In the genomic region with DNA sequence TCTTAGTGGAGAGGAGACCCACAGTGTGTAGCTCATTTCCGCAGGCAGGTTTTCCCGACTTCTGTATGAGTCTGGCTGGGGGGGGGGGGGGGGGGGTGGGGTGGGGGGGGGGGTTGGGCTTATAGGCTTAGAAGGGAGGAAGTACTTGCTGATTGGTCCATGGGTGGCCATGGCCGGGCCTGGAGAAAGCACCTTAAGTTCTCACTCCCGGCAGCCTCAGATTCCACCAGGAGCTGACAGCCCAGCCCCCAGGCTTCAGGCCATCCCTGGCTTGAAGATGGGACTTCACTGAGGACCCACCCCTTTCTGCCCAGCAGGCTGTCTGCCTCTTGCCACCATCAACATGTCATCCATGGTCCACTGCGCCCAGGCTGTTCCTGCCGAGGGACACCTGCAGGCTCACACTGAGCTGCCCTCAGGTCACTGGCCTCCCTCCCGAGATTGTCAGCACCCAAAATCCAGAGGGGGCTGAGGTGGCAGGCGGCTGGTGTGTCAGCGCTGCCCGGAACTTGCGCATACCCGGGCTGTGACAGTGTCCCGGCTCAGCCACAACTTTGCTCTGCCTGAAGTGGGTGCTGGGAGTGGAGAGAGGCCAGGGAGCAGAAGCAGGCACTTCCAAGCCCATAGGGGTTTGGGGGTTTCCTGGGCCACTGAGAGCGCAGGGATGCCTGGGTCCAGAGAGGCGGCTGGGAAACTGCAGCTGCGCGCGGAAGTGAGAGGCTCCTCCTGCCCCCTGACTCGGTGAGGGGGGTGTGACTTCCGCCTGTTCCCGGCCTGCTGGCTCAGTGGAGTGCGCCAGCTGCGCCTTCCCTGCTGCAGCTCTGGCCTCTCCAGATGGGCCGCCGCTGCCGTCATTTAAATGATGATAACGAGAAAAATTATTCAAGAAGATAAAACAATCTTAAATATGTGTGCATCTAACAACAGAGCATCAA, we compare ENCODE assay signal across 28 cellular contexts.
DNase-seq lines count a peak whose midpoint lies in the region; ATAC-seq and TF ChIP-seq lines count a peak whose summit lies in the region.
"Had no signal": no experiment of that assay in that cellular context is flagged by ENCODE, and none has a peak within 500 bp of the region (broad histone marks: within the 10 kb centered on the region; RNA-seq: fewer than 3 reads in every experiment).

No MANE protein-coding gene starts in this region.

- H3K36me3 Mint-ChIP-seq in immature natural killer cell: peaks cover 0 to 5% (median 0%) of the 10 kb centered on the region in 3 donors
- H3K36me3 Mint-ChIP-seq: activated naive CD8-positive, alpha-beta T cell treated with anti-CD3 and anti-CD28 coated beads, Interleukin-2, amount 10 ng/mL, durations not matched to agents 7 days and 5 days; mesothelial cell of epicardium; naive B cell had no signal

- H3K4me3 Mint-ChIP-seq in immature natural killer cell: no peak overlapping the region
- H3K4me3 Mint-ChIP-seq: activated naive CD8-positive, alpha-beta T cell treated with anti-CD3 and anti-CD28 coated beads, Interleukin-2, amount 10 ng/mL, durations not matched to agents 7 days and 5 days; CD4-positive, alpha-beta T cell; central memory CD8-positive, alpha-beta T cell; mesothelial cell of epicardium; naive B cell; T-helper 1 cell treated with Interleukin-12 subunit alpha and Interleukin-12 subunit beta and Interleukin-4 antibody, amounts not matched to agents 30 μg/mL and 1 μg/mL, for 36 hours had no signal

- H3K27me3 ChIP-seq in GM06990 (replicated peaks; ENCODE audit: control insufficient read depth, insufficient read depth, low read length) (no peaks in the 10 kb centered on the region), iPS-15b (ENCODE audit: control insufficient read depth, insufficient read depth, low read length) (no peaks in the 10 kb centered on the region)
- H3K27me3 ChIP-seq: SJSA1, stomach, transverse colon had no signal

- H3K27ac Mint-ChIP-seq in immature natural killer cell: no peak overlapping the region
- H3K27ac Mint-ChIP-seq: activated naive CD8-positive, alpha-beta T cell treated with anti-CD3 and anti-CD28 coated beads, Interleukin-2, amount 10 ng/mL, durations not matched to agents 7 days and 5 days; CD4-positive, alpha-beta T cell; IgD-negative memory B cell; mesothelial cell of epicardium; naive B cell; T-helper 1 cell treated with Interleukin-12 subunit alpha and Interleukin-12 subunit beta and Interleukin-4 antibody, amounts not matched to agents 30 μg/mL and 1 μg/mL, for 36 hours had no signal

- H3K4me1 Mint-ChIP-seq in immature natural killer cell: no peaks in the 10 kb centered on the region
- H3K4me1 Mint-ChIP-seq: activated naive CD8-positive, alpha-beta T cell treated with anti-CD3 and anti-CD28 coated beads, Interleukin-2, amount 10 ng/mL, durations not matched to agents 7 days and 5 days; central memory CD8-positive, alpha-beta T cell; IgD-negative memory B cell; mesothelial cell of epicardium; naive B cell had no signal

- TF ChIP-seq CTCF in GM06990 (IDR thresholded peaks at IDR 0.05; ENCODE audit: insufficient read depth, low read length, poor library complexity, severe bottlenecking): no peak

- peaks cover 0 to 42% (median 14%) of the 10 kb centered on the region in 6 donors for H3K9me3 Mint-ChIP-seq in immature natural killer cell

- ATAC-seq in GM21529 (IDR thresholded peaks at IDR 0.05; ENCODE audit: unreplicated experiment) (no peak), GM19467 (IDR thresholded peaks at IDR 0.05; ENCODE audit: unreplicated experiment) (no peak)
- ATAC-seq: left ventricle myocardium superior had no signal

- H3K9me3 ChIP-seq in iPS-15b (ENCODE audit: control insufficient read depth, insufficient read depth, low read length): no peaks in the 10 kb centered on the region
- H3K9me3 ChIP-seq: SJSA1, transverse colon had no signal

- no peak overlapping the region for H3K4me3 ChIP-seq in GM06990 (replicated peaks; ENCODE audit: low read depth, low read length)
- H3K4me3 ChIP-seq in iPS-15b (ENCODE audit: low read depth, low read length): peak overlapping the region; percentile 13
- H3K4me3 ChIP-seq: SJSA1, skin epidermis, stomach, transverse colon had no signal

- DNase-seq in GM06990 (ENCODE audit: extremely low read depth, insufficient read length) (peak; percentile 41), NCI-H2227 treated with DMSO at 0.1 percent for 48 hours (lab: John Stamatoyannopoulos, UW) (peak; percentile 68), SHP77 treated with DMSO at 0.1 percent for 48 hours (lab: John Stamatoyannopoulos, UW) (peak; percentile 36), immature natural killer cell (no peak), COLO668 (lab: John Stamatoyannopoulos, UW; ENCODE audit: unreplicated experiment) (no peak)
- DNase-seq: activated CD4-positive, alpha-beta T cell treated with anti-CD3 and anti-CD28 coated beads for 1 hour; activated gamma-delta T cell; activated naive CD8-positive, alpha-beta T cell treated with anti-CD3 and anti-CD28 coated beads, Interleukin-2, amount 10 ng/mL, durations not matched to agents 7 days and 5 days; activated T-cell treated with anti-CD3 and anti-CD28 coated beads for 4 hours; CD4-positive, alpha-beta T cell; GOT3; hippocampal formation; left ventricle myocardium superior; naive B cell; NCI-H1092; NCI-H187 treated with DMSO at 0.1 percent for 48 hours; NCI-H345; stomach; transverse colon had no signal

- no peaks in the 10 kb centered on the region for H3K36me3 ChIP-seq in GM06990 (ENCODE audit: control insufficient read depth, insufficient read depth, low read length)
- no peaks in the 10 kb centered on the region for H3K36me3 ChIP-seq in iPS-15b (ENCODE audit: control insufficient read depth, insufficient read depth, low read length)
- H3K36me3 ChIP-seq: SJSA1, stomach, transverse colon had no signal

- no peak overlapping the region for H3K9ac ChIP-seq in iPS-15b (ENCODE audit: low read depth, low read length)

- peaks cover 0 to 1% (median 0%) of the 10 kb centered on the region in 3 donors for H3K27me3 Mint-ChIP-seq in immature natural killer cell (ENCODE audit: low read depth in 3 of 3)
- H3K27me3 Mint-ChIP-seq: CD4-positive, alpha-beta T cell; central memory CD8-positive, alpha-beta T cell; IgD-negative memory B cell; naive B cell had no signal

- no peaks in the 10 kb centered on the region for H3K4me1 ChIP-seq in iPS-15b (ENCODE audit: control insufficient read depth, insufficient read depth, low read length)
- H3K4me1 ChIP-seq: SJSA1, stomach, transverse colon had no signal

Comparison
In these comparisons a context has a peak if more than half of its experiments do, and no peak if none do; other contexts are left out.
1. DNase-seq: peak in GM06990 (single experiment), NCI-H2227 treated with DMSO at 0.1 percent for 48 hours (single experiment) and SHP77 treated with DMSO at 0.1 percent for 48 hours (single experiment); none in immature natural killer cell (0 of 3) and COLO668 (single experiment).